31 cellular contexts compared by ENCODE assay signal in genomic region chr2:136179602-136179975, GRCh38.
"Had no signal": no experiment of that assay in that cellular context is flagged by ENCODE, and none has a peak within 500 bp of the region (broad histone marks: within the 10 kb centered on the region; RNA-seq: fewer than 3 reads in every experiment).

No MANE protein-coding gene starts in this region.

- H3K36me3 ChIP-seq: cardiac muscle cell, colonic mucosa, gastroesophageal sphincter, left ventricle myocardium inferior, pancreas, prostate gland, sigmoid colon, vagina had no signal

- H3K9me3 Mint-ChIP-seq: neural crest cell; stimulated activated effector memory CD8-positive, alpha-beta T cell treated with anti-CD3 and anti-CD28 coated beads, Interleukin-12 subunit alpha, Interleukin-12 subunit beta, amount 100 ng/mL, for 72 hours had no signal

- H3K4me1 ChIP-seq: colonic mucosa, gastroesophageal sphincter, left ventricle myocardium inferior, pancreas, prostate gland, sigmoid colon, vagina had no signal

- H3K27me3 ChIP-seq: cardiac muscle cell, colonic mucosa, gastroesophageal sphincter, hepatocyte, pancreas, sigmoid colon, vagina had no signal

- H3K9me3 ChIP-seq: colonic mucosa, pancreas, prostate gland, sigmoid colon, vagina had no signal

- H3K27ac ChIP-seq: cardiac muscle cell, colonic mucosa, gastroesophageal sphincter, hepatocyte, left ventricle myocardium inferior, pancreas, prostate gland, sigmoid colon, vagina had no signal

- H3K36me3 Mint-ChIP-seq: mesothelial cell of epicardium; naive B cell; stimulated activated effector memory CD8-positive, alpha-beta T cell treated with anti-CD3 and anti-CD28 coated beads, Interleukin-12 subunit alpha, Interleukin-12 subunit beta, amount 100 ng/mL, for 72 hours; type B pancreatic cell had no signal

- H3K4me2 ChIP-seq: hepatocyte had no signal

- ATAC-seq: activated CD4-positive, alpha-beta T cell treated with anti-CD3 and anti-CD28 coated beads for 36 hours; gastroesophageal sphincter; pancreas; stimulated activated effector memory CD8-positive, alpha-beta T cell treated with anti-CD3 and anti-CD28 coated beads, Interleukin-12 subunit alpha, Interleukin-12 subunit beta, amount 100 ng/mL, for 72 hours; stimulated activated naive CD8-positive, alpha-beta T cell treated with anti-CD3 and anti-CD28 coated beads, Interleukin-15, amount 100 ng/mL, for 72 hours had no signal

- H3K4me3 Mint-ChIP-seq: activated CD4-positive, alpha-beta T cell treated with anti-CD3 and anti-CD28 coated beads for 36 hours; mesothelial cell of epicardium; neural crest cell; stimulated activated effector memory CD8-positive, alpha-beta T cell treated with anti-CD3 and anti-CD28 coated beads, Interleukin-12 subunit alpha, Interleukin-12 subunit beta, amount 100 ng/mL, for 72 hours; stimulated activated naive CD8-positive, alpha-beta T cell treated with anti-CD3 and anti-CD28 coated beads, Interleukin-15, amount 100 ng/mL, for 72 hours; T-helper 2 cell treated with Interferon-gamma antibody and Interleukin-4, amounts not matched to agents 5 μg/mL and 100 μg/mL, for 36 hours; type B pancreatic cell had no signal

- DNase-seq: activated CD4-positive, alpha-beta T cell treated with anti-CD3 and anti-CD28 coated beads for 36 hours; activated CD4-positive, CD25-positive, alpha-beta regulatory T cell; activated effector memory CD4-positive, alpha-beta T cell treated with Interleukin-2 at 50 U/mL for 16 hours; activated naive CD4-positive, alpha-beta T cell treated with Interleukin-2 at 50 U/mL for 16 hours; anterior cingulate cortex; cerebellar nuclear complex; colonic mucosa; effector CD8-positive, alpha-beta T cell; islet precursor cell; left ventricle myocardium inferior; naive B cell; nucleus accumbens; pancreas; retina; sigmoid colon; small intestine; stimulated activated CD4-positive, alpha-beta T cell treated with anti-CD3 and anti-CD28 coated beads, Interleukin-4, amount 100 ng/mL, for 24 hours; stimulated activated naive CD8-positive, alpha-beta T cell treated with anti-CD3 and anti-CD28 coated beads, Interleukin-15, amount 100 ng/mL, for 72 hours; substantia nigra had no signal

- H2AFZ ChIP-seq: hepatocyte had no signal

- H3K27me3 Mint-ChIP-seq: activated CD4-positive, alpha-beta T cell treated with anti-CD3 and anti-CD28 coated beads for 36 hours; activated naive CD8-positive, alpha-beta T cell; naive B cell; stimulated activated naive CD8-positive, alpha-beta T cell treated with anti-CD3 and anti-CD28 coated beads, Interleukin-15, amount 100 ng/mL, for 72 hours had no signal

- H3K4me3 ChIP-seq: cardiac muscle cell, colonic mucosa, gastroesophageal sphincter, hepatocyte, left ventricle myocardium inferior, lung, pancreas, prostate gland, sigmoid colon, vagina had no signal

- H3K27ac Mint-ChIP-seq: activated CD4-positive, alpha-beta T cell treated with anti-CD3 and anti-CD28 coated beads for 36 hours; activated naive CD8-positive, alpha-beta T cell; mesothelial cell of epicardium; stimulated activated effector memory CD8-positive, alpha-beta T cell treated with anti-CD3 and anti-CD28 coated beads, Interleukin-12 subunit alpha, Interleukin-12 subunit beta, amount 100 ng/mL, for 72 hours; stimulated activated naive CD8-positive, alpha-beta T cell treated with anti-CD3 and anti-CD28 coated beads, Interleukin-15, amount 100 ng/mL, for 72 hours; T-helper 2 cell treated with Interferon-gamma antibody and Interleukin-4, amounts not matched to agents 5 μg/mL and 100 μg/mL, for 36 hours; type B pancreatic cell had no signal

- H3K4me1 Mint-ChIP-seq: mesothelial cell of epicardium had no signal

- H3K79me2 ChIP-seq: hepatocyte had no signal
